In genomic region chr6:109653264-109653663, GRCh38 we compare ENCODE assay signal across 28 cellular contexts.
"Had no signal": no experiment of that assay in that cellular context is flagged by ENCODE, and none has a peak within 500 bp of the region (broad histone marks: within the 10 kb centered on the region; RNA-seq: fewer than 3 reads in every experiment).

No MANE protein-coding gene starts in this region.

- H3K4me3 Mint-ChIP-seq: mesothelial cell of epicardium; naive B cell; natural killer cell; nephron progenitor cell; neural progenitor cell; stimulated activated naive B cell treated with anti-CD40 and anti-IgM and Interleukin-4, amounts not matched to agents 10 μg/mL and 1 μg/mL and 100 μg/mL, for 72 hours had no signal

- ATAC-seq: left cardiac atrium; left lung; lower lobe of right lung; natural killer cell; right lobe of liver; stimulated activated naive B cell treated with anti-CD40 and anti-IgM and Interleukin-4, amounts not matched to agents 10 μg/mL and 1 μg/mL and 100 μg/mL, for 72 hours; stimulated activated naive CD8-positive, alpha-beta T cell treated with anti-CD3 and anti-CD28 coated beads, Interleukin-15, Interleukin-2, amounts not matched to agents 100 U/mL and 50 U/mL, for 24 hours had no signal

- H3K4me3 ChIP-seq: hepatocyte, left lung, lower lobe of right lung, neural progenitor cell, right atrium auricular region, right lobe of liver, smooth muscle cell, stomach, testis, thyroid gland, transverse colon, upper lobe of left lung, vagina had no signal

- H3K9me3 Mint-ChIP-seq: natural killer cell; stimulated activated naive B cell treated with anti-CD40 and anti-IgM and Interleukin-4, amounts not matched to agents 10 μg/mL and 1 μg/mL and 100 μg/mL, for 72 hours had no signal

- H3K4me1 Mint-ChIP-seq: natural killer cell; stimulated activated naive B cell treated with anti-CD40 and anti-IgM and Interleukin-4, amounts not matched to agents 10 μg/mL and 1 μg/mL and 100 μg/mL, for 72 hours had no signal

- H3K36me3 Mint-ChIP-seq: natural killer cell, neural progenitor cell had no signal

- DNase-seq: kidney glomerular epithelial cell; left cardiac atrium; left lung; lower lobe of right lung; mammary epithelial cell; mesenchymal stem cell; naive B cell; natural killer cell; nephron progenitor cell; occipital lobe; right lobe of liver; stimulated activated CD4-positive, alpha-beta T cell treated with anti-CD3 and anti-CD28 coated beads, Interleukin-1b, Interleukin-23, amount 100 ng/mL, for 48 hours; stimulated activated CD4-positive, alpha-beta T cell treated with anti-CD3 and anti-CD28 coated beads, Interleukin-2, amount 100 ng/mL, for 48 hours; stimulated activated CD4-positive, alpha-beta T cell treated with anti-CD3 and anti-CD28 coated beads, Interleukin-4, amount 100 ng/mL, for 4 hours; stimulated activated CD8-positive, alpha-beta memory T cell treated with anti-CD3 and anti-CD28 coated beads, Interleukin-4, amount 100 ng/mL, for 48 hours; stimulated activated naive B cell treated with anti-CD40 and anti-IgM and Interleukin-4, amounts not matched to agents 10 μg/mL and 1 μg/mL and 100 μg/mL, for 72 hours; stimulated activated naive CD8-positive, alpha-beta T cell treated with anti-CD3 and anti-CD28 coated beads, Interleukin-15, Interleukin-2, amounts not matched to agents 100 U/mL and 50 U/mL, for 24 hours; stomach; testis; thyroid gland; transverse colon; upper lobe of left lung had no signal

- H3K27ac Mint-ChIP-seq: mesothelial cell of epicardium; natural killer cell; nephron progenitor cell; neural progenitor cell; stimulated activated naive B cell treated with anti-CD40 and anti-IgM and Interleukin-4, amounts not matched to agents 10 μg/mL and 1 μg/mL and 100 μg/mL, for 72 hours had no signal

- H3K27me3 Mint-ChIP-seq: naive B cell; stimulated activated naive B cell treated with anti-CD40 and anti-IgM and Interleukin-4, amounts not matched to agents 10 μg/mL and 1 μg/mL and 100 μg/mL, for 72 hours had no signal
